Comparison of ENCODE assay signal across 2 cellular contexts in the genomic region with DNA sequence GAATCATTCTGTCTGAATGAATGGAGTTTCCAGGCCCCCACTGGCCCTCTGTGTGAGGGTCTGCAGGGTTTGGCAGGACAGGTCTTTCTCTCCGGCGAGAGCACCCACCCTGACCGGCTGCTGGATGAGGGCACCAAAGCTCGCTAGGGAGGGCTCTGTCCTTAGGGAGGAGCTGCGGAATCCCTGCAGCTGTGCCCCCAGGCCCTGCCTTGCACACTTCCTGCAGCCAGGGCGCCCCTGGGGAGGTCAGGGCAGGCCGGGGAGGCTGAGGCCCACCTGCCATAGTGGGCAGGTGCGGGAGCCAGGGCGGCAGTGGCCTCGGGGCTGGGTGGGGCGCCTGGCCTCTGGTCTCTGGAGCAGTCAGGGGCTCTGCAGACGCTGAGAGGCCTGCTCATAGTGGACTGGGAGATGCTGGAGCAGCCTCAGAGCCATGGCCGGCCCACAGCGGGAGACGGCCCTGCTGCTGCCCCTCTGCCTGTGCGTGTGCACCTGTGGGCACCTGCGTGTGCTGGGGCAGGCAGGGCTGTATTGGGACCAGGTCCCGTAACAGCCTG.
A peak's percentile ranks its signal among the peaks of the same experiment; 100 is the strongest.
TF ChIP-seq lines count a peak whose summit lies in the region.

No MANE protein-coding gene starts in this region.

TF ChIP-seq in HepG2, 621 proteins besides CTCF, POLR2A, EP300 and RAD21:
- TF ChIP-seq POLR2G (IDR thresholded peaks at IDR 0.05; ENCODE audit: low read depth, low read length) (no peak), EZH2 (conservative IDR thresholded peaks at IDR 0.05; ENCODE audit: low read depth, low read length) (no peak; the same call in 1 of the 2 replicates), KDM2A (CRISPR knock-in tag; IDR thresholded peaks at IDR 0.05; ENCODE audit: borderline replicate concordance, low read depth) (peak; percentile 16; the same call in 1 of the 2 replicates), SRSF9 (IDR thresholded peaks at IDR 0.05; ENCODE audit: borderline replicate concordance, insufficient read depth, low read depth, low read length, poor library complexity, severe bottlenecking) (no peak), AKAP8 (CRISPR knock-in tag; IDR thresholded peaks at IDR 0.05) (peak; percentile 46; the same call in 1 of the 2 replicates), AGO1 (IDR thresholded peaks at IDR 0.05; ENCODE audit: low read depth, low read length, poor library complexity, severe bottlenecking) (peak; percentile 75), ONECUT2 (CRISPR knock-in tag; IDR thresholded peaks at IDR 0.05) (no peak), KMT2A (CRISPR knock-in tag; IDR thresholded peaks at IDR 0.05) (no peak)
- TF ChIP-seq, protein P1, sequence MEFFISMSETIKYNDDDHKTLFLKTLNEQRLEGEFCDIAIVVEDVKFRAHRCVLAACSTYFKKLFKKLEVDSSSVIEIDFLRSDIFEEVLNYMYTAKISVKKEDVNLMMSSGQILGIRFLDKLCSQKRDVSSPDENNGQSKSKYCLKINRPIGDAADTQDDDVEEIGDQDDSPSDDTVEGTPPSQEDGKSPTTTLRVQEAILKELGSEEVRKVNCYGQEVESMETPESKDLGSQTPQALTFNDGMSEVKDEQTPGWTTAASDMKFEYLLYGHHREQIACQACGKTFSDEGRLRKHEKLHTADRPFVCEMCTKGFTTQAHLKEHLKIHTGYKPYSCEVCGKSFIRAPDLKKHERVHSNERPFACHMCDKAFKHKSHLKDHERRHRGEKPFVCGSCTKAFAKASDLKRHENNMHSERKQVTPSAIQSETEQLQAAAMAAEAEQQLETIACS (CRISPR knock-in tag; IDR thresholded peaks at IDR 0.05): no peak

TF ChIP-seq in K562, 482 proteins besides CTCF, POLR2A, EP300 and RAD21:
- TF ChIP-seq KLF10 (CRISPR knock-in tag; IDR thresholded peaks at IDR 0.05) (no peak), POLR2G (IDR thresholded peaks at IDR 0.05; ENCODE audit: low read depth, low read length) (peak; percentile 43; the same call in 1 of the 2 replicates)
